Comparison of ENCODE assay signal across 10 cellular contexts in genomic region chr16:50884066-50884860, GRCh38.
DNase-seq lines count a peak whose midpoint lies in the region; ATAC-seq and TF ChIP-seq lines count a peak whose summit lies in the region.
"Had no signal": no experiment of that assay in that cellular context is flagged by ENCODE, and none has a peak within 500 bp of the region (broad histone marks: within the 10 kb centered on the region; RNA-seq: fewer than 3 reads in every experiment).

No MANE protein-coding gene starts in this region.

- ATAC-seq in HCT116 (peak; percentile 87), lung (ENCODE audit: insufficient read depth, low FRiP score) (no peak)
- ATAC-seq: activated naive CD4-positive, alpha-beta T cell treated with anti-CD3 and anti-CD28 coated beads, Interleukin-2, amount 50 U/mL, for 72 hours had no signal

- H3K9me2 ChIP-seq in HCT116 (ENCODE audit: insufficient read depth), result no peaks in the 10 kb centered on the region

- peak overlapping the region in 1 of 2 donors; percentile 50 for H3K4me3 Mint-ChIP-seq in CD14-positive monocyte
- H3K4me3 Mint-ChIP-seq in activated CD4-positive, alpha-beta memory T cell treated with anti-CD3 and anti-CD28 coated beads, Interleukin-2, amount 10 ng/mL, durations not matched to agents 7 days and 5 days, result no peak overlapping the region

- peak; percentile 12 for TF ChIP-seq CTCF in CD14-positive monocyte (IDR thresholded peaks at IDR 0.05)
- peak; percentile 13 to 69 (median 45); a peak in 4 of 6 replicates for TF ChIP-seq CTCF in HCT116 (IDR thresholded peaks at IDR 0.05 in 2 of 3, conservative IDR thresholded peaks at IDR 0.05 in 1 of 3; ENCODE audit: borderline replicate concordance in 1 of 3, insufficient read depth in 1 of 3, low read depth in 2 of 3, low read length in 2 of 3)
- TF ChIP-seq CTCF in lung (IDR thresholded peaks at IDR 0.05; ENCODE audit: control extremely low read depth, extremely low read depth), result no peak

- H4K20me1 ChIP-seq in HCT116 (ENCODE audit: insufficient read depth), result no peaks in the 10 kb centered on the region

- no peak for DNase-seq in CD14-positive monocyte (ENCODE audit: low spot score)
- no peak for DNase-seq in HCT116 (ENCODE audit: low read depth, low spot score)
- peak; percentile 35 for DNase-seq in activated CD4-positive, alpha-beta memory T cell treated with anti-CD3 and anti-CD28 coated beads, Interleukin-2, amount 10 ng/mL, durations not matched to agents 7 days and 5 days
- DNase-seq in lung (ENCODE audit: low spot score), result peak; percentile 13
- no peak for DNase-seq in Ammon's horn (ENCODE audit: low spot score)
- no peak for DNase-seq in NCI-H146 treated with DMSO at 0.1 percent for 48 hours (lab: John Stamatoyannopoulos, UW; ENCODE audit: unreplicated experiment)
- DNase-seq in NCI-H1092 (lab: John Stamatoyannopoulos, UW), result no peak
- no peak for DNase-seq in stimulated activated naive CD4-positive, alpha-beta T cell treated with Interleukin-2 at 50 U/mL for 16 hours (lab: John Stamatoyannopoulos, UW)
- DNase-seq: small intestine had no signal

- H3K27ac Mint-ChIP-seq in CD14-positive monocyte, result no peak overlapping the region
- no peak overlapping the region for H3K27ac Mint-ChIP-seq in activated CD4-positive, alpha-beta memory T cell treated with anti-CD3 and anti-CD28 coated beads, Interleukin-2, amount 10 ng/mL, durations not matched to agents 7 days and 5 days
- H3K27ac Mint-ChIP-seq: activated naive CD4-positive, alpha-beta T cell treated with anti-CD3 and anti-CD28 coated beads, Interleukin-2, amount 50 U/mL, for 72 hours had no signal

- 0 out of 2 replicates have a peak, but pooled peaks cover under 1% of the 10 kb centered on the region for H3K27me3 ChIP-seq in HCT116 (ENCODE audit: insufficient read depth, low read length)
- no peaks in the 10 kb centered on the region for H3K27me3 ChIP-seq in lung (ENCODE audit: control insufficient read depth, insufficient read depth)

- H3K79me2 ChIP-seq in HCT116 (ENCODE audit: insufficient read depth, low read length), result no peaks in the 10 kb centered on the region

- H3K4me2 ChIP-seq in HCT116 (ENCODE audit: low read length), result peak overlapping the region; percentile 47; the same call in 1 of the 2 replicates

- no peaks in the 10 kb centered on the region for H3K9me3 ChIP-seq in HCT116 (ENCODE audit: control insufficient read depth in 1 of 2, insufficient read depth in 1 of 2, low read depth in 1 of 2, low read length in 2 of 2)
- H3K9me3 ChIP-seq in lung (ENCODE audit: control insufficient read depth in 2 of 2, insufficient read depth in 1 of 2, low read length in 1 of 2), result peaks cover 0 to 7% of the 10 kb centered on the region in 2 donors

- H3K9ac ChIP-seq in HCT116 (ENCODE audit: low read length), result no peak overlapping the region

- H3K36me3 Mint-ChIP-seq in CD14-positive monocyte, result no peaks in the 10 kb centered on the region
- H3K36me3 Mint-ChIP-seq in activated CD4-positive, alpha-beta memory T cell treated with anti-CD3 and anti-CD28 coated beads, Interleukin-2, amount 10 ng/mL, durations not matched to agents 7 days and 5 days (ENCODE audit: low read depth), result no peaks in the 10 kb centered on the region

- RAD21 ChIA-PET in HCT116 (lab: Charles Lee; ENCODE audit: low non-redundant PET in 1 of 2, low total read pairs in 2 of 2, uncharacterized antibody in 2 of 2, unreplicated experiment in 2 of 2), result interaction anchor here in 1 of 2 experiments (0.8 kb wide), 1 partner anchor 78 kb away, joined by 3 read pairs; no protein-coding TSS in a partner anchor

- H3K4me3 ChIP-seq in HCT116 (replicated peaks in 1 of 2; ENCODE audit: low read depth in 1 of 2, low read length in 2 of 2) (no peak overlapping the region), lung (no peak overlapping the region)

- peaks cover 13% of the 10 kb centered on the region for H3K4me1 Mint-ChIP-seq in CD14-positive monocyte
- H3K4me1 Mint-ChIP-seq in activated CD4-positive, alpha-beta memory T cell treated with anti-CD3 and anti-CD28 coated beads, Interleukin-2, amount 10 ng/mL, durations not matched to agents 7 days and 5 days, result no peaks in the 10 kb centered on the region

- no peak for TF ChIP-seq POLR2A in HCT116 (IDR thresholded peaks at IDR 0.05; ENCODE audit: borderline replicate concordance, extremely low read depth, insufficient read depth, insufficient read length)

- no peaks in the 10 kb centered on the region for H3K36me3 ChIP-seq in HCT116 (ENCODE audit: control insufficient read depth in 1 of 2, insufficient read depth in 2 of 2, low read length in 2 of 2)
- H3K36me3 ChIP-seq in lung (ENCODE audit: control insufficient read depth in 2 of 2, insufficient read depth in 2 of 2, low read length in 2 of 2), result no peaks in the 10 kb centered on the region

- 50 to 51% methylated on average over 22 of the region's 22 CpGs for WGBS in lung, 2 donors

- intact Hi-C loops in CD14-positive monocyte (cut with micrococcal nuclease), result no loop called here
- intact Hi-C loops in HCT116 (cut with micrococcal nuclease), result no loop called here

- H3K9me3 Mint-ChIP-seq in CD14-positive monocyte, result peaks cover 0 to 3% (median 2%) of the 10 kb centered on the region in 7 donors
- no peaks in the 10 kb centered on the region for H3K9me3 Mint-ChIP-seq in activated CD4-positive, alpha-beta memory T cell treated with anti-CD3 and anti-CD28 coated beads, Interleukin-2, amount 10 ng/mL, durations not matched to agents 7 days and 5 days
- H3K9me3 Mint-ChIP-seq: activated naive CD4-positive, alpha-beta T cell treated with anti-CD3 and anti-CD28 coated beads, Interleukin-2, amount 50 U/mL, for 72 hours had no signal

- H3K4me1 ChIP-seq in HCT116 (ENCODE audit: control insufficient read depth in 1 of 2, insufficient read depth in 2 of 2, low read length in 2 of 2) (no peaks in the 10 kb centered on the region), lung (ENCODE audit: control insufficient read depth in 2 of 2, insufficient read depth in 2 of 2, low read length in 2 of 2) (no peaks in the 10 kb centered on the region)

- H2AFZ ChIP-seq in HCT116 (ENCODE audit: low read depth, low read length, poor library complexity, severe bottlenecking), result peak overlapping the region; percentile 61

- H3K27me3 Mint-ChIP-seq in CD14-positive monocyte (ENCODE audit: low read depth in 3 of 3), result peaks cover 3 to 13% (median 10%) of the 10 kb centered on the region in 3 donors
- no peaks in the 10 kb centered on the region for H3K27me3 Mint-ChIP-seq in activated CD4-positive, alpha-beta memory T cell treated with anti-CD3 and anti-CD28 coated beads, Interleukin-2, amount 10 ng/mL, durations not matched to agents 7 days and 5 days

- POLR2A ChIA-PET in HCT116 (lab: Charles Lee), result no interaction called here
- POLR2A ChIA-PET in activated CD4-positive, alpha-beta memory T cell treated with anti-CD3 and anti-CD28 coated beads, Interleukin-2, amount 10 ng/mL, durations not matched to agents 7 days and 5 days (lab: Charles Lee), result no interaction called here

- BruUV-seq in HCT116 (replicated peaks; lab: Mats Ljungman, UMichigan), result no TSS peak

- H3K27ac ChIP-seq in HCT116 (ENCODE audit: low read depth, low read length) (no peak overlapping the region), lung (ENCODE audit: low read depth in 1 of 2, low read length in 1 of 2) (no peak overlapping the region)

- TF ChIP-seq RAD21 in HCT116 (IDR thresholded peaks at IDR 0.05; ENCODE audit: low read depth), result peak; percentile 43

- CTCF ChIA-PET in HCT116 (lab: Charles Lee), result interaction anchor here (1.0 to 1.7 kb wide), 3 partner anchors 10 to 78 kb away, joined by 3 to 11 read pairs (median 3); no protein-coding TSS in a partner anchor
- CTCF ChIA-PET in activated CD4-positive, alpha-beta memory T cell treated with anti-CD3 and anti-CD28 coated beads, Interleukin-2, amount 10 ng/mL, durations not matched to agents 7 days and 5 days (lab: Charles Lee), result interaction anchor here (1.0 to 1.2 kb wide), 3 partner anchors 9 to 29 kb away, joined by 3 to 5 read pairs (median 4); no protein-coding TSS in a partner anchor

TF ChIP-seq in HCT116, 20 proteins besides CTCF, POLR2A, EP300 and RAD21:
- no peak for TF ChIP-seq FOSL1 (IDR thresholded peaks at IDR 0.05; ENCODE audit: low read depth)
- TF ChIP-seq CBX3 (IDR thresholded peaks at IDR 0.05; ENCODE audit: low read depth), result no peak
- no peak for TF ChIP-seq JUND (IDR thresholded peaks at IDR 0.05)
- no peak for TF ChIP-seq ZNF274 (IDR thresholded peaks at IDR 0.05; ENCODE audit: low read depth, low read length)
- TF ChIP-seq ELF1 (IDR thresholded peaks at IDR 0.05; ENCODE audit: borderline replicate concordance, low read depth), result no peak
- no peak for TF ChIP-seq EGR1 (IDR thresholded peaks at IDR 0.05; ENCODE audit: low read depth)
- TF ChIP-seq, protein P1, sequence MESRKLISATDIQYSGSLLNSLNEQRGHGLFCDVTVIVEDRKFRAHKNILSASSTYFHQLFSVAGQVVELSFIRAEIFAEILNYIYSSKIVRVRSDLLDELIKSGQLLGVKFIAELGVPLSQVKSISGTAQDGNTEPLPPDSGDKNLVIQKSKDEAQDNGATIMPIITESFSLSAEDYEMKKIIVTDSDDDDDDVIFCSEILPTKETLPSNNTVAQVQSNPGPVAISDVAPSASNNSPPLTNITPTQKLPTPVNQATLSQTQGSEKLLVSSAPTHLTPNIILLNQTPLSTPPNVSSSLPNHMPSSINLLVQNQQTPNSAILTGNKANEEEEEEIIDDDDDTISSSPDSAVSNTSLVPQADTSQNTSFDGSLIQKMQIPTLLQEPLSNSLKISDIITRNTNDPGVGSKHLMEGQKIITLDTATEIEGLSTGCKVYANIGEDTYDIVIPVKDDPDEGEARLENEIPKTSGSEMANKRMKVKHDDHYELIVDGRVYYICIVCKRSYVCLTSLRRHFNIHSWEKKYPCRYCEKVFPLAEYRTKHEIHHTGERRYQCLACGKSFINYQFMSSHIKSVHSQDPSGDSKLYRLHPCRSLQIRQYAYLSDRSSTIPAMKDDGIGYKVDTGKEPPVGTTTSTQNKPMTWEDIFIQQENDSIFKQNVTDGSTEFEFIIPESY (IDR thresholded peaks at IDR 0.05; ENCODE audit: extremely low read depth, insufficient replicate concordance, low read length), result no peak

Comparison
In these comparisons a context has a peak if more than half of its experiments do, and no peak if none do; other contexts are left out.
1. DNase-seq: peak in activated CD4-positive, alpha-beta memory T cell treated with anti-CD3 and anti-CD28 coated beads, Interleukin-2, amount 10 ng/mL, durations not matched to agents 7 days and 5 days (single experiment) and lung (single experiment); none in CD14-positive monocyte (single experiment), HCT116 (single experiment), Ammon's horn (single experiment), NCI-H146 treated with DMSO at 0.1 percent for 48 hours (single experiment), NCI-H1092 (single experiment) and stimulated activated naive CD4-positive, alpha-beta T cell treated with Interleukin-2 at 50 U/mL for 16 hours (single experiment).